8 cellular contexts compared by ENCODE assay signal in the genomic region with DNA sequence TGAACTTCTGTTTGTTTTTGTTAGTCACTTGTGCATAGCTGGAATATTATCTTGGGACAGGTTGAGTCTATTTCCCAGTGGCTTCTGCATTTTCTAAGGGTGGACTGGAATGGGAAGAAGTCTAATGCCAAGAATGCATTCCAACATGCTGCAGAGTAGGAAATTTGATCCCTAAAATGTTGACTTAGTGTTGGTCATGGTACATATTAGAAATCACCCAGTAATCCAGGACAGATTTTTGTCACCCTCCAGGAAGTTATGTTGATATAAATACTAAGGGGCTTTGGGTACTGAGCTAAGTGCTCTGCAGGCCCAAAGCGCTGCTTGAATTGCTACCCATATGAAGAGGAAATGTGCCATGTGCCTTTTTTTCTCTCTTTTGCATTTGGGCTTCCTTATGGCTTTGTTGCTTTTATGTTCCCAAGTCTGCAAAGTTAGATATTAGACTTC. TPM values are rescaled to one million over a fixed set of nuclear protein-coding genes. Genes with fewer than 3 reads are reported as not detected.
DNase-seq lines count a peak whose midpoint lies in the region; ATAC-seq, FAIRE-seq and TF ChIP-seq lines count a peak whose summit lies in the region.

No MANE protein-coding gene starts in this region.

- peak; percentile 16 to 63; a peak in 2 of 5 replicates for TF ChIP-seq EP300 in A549 (IDR thresholded peaks at IDR 0.05)

- intact Hi-C loops in ascending aorta (cut with DNase I) (loop anchor here (2.0 kb wide), 1 partner anchor 17 kb away; no protein-coding TSS in a partner anchor), right lobe of liver (cut with DNase I) (loop anchor here (10.0 kb wide), 2 partner anchors 69 to 79 kb away; partner anchors contain the start of gene PIGV (in 1 of the 2))

- 0 out of 5 replicates have a peak, but pooled peaks of 1 of the 2 experiments have one; percentile 19 for TF ChIP-seq RAD21 in A549 (conservative IDR thresholded peaks at IDR 0.05 in 1 of 2, IDR thresholded peaks at IDR 0.05 in 1 of 2)

- CTCF ChIA-PET in A549 (lab: Yijun Ruan, JAX) = interaction anchor here (1.5 to 4.0 kb wide), 3 partner anchors 28 to 103 kb away, joined by 5 to 15 read pairs (median 6); no protein-coding TSS in a partner anchor

- no peak for TF ChIP-seq CTCF in A549 (IDR thresholded peaks at IDR 0.05)
- no peak for TF ChIP-seq CTCF in ascending aorta (IDR thresholded peaks at IDR 0.05)
- no peak for TF ChIP-seq CTCF in right lobe of liver (IDR thresholded peaks at IDR 0.05)

- H3K27ac ChIP-seq in A549 (peak overlapping the region; percentile 81 to 93), ascending aorta (peak overlapping the region; percentile 62 to 81), right lobe of liver (peak overlapping the region; percentile 62 to 84 (median 82))

- no peak for FAIRE-seq in A549 (lab: Jason Lieb, UNC)
- FAIRE-seq in H54 (lab: Jason Lieb, UNC) = peak; percentile 84

- POLR2A ChIA-PET in A549 (lab: Yijun Ruan, JAX) = interaction anchor here (0.6 to 1.5 kb wide), 5 partner anchors 9 to 159 kb away, joined by 3 to 18 read pairs (median 3); partner anchors contain the start of gene PIGV

- TF ChIP-seq POLR2A in A549 (IDR thresholded peaks at IDR 0.05; ENCODE audit: low read length) = no peak
- no peak for TF ChIP-seq POLR2A in H54 (IDR thresholded peaks at IDR 0.05; ENCODE audit: low read depth, low read length)
- TF ChIP-seq POLR2A in right lobe of liver (IDR thresholded peaks at IDR 0.05) = no peak

- peak; percentile 91 to 94 for ATAC-seq in A549
- peak; percentile 40 to 70 (median 53) for ATAC-seq in right lobe of liver
- ATAC-seq in GM19023 (IDR thresholded peaks at IDR 0.05; ENCODE audit: unreplicated experiment) = no peak

- H3K4me1 ChIP-seq in A549 (peaks cover 77% of the 10 kb centered on the region), ascending aorta (peaks cover 26 to 81% of the 10 kb centered on the region in 2 donors), right lobe of liver (peaks cover 0 to 64% (median 29%) of the 10 kb centered on the region in 4 donors)

- DNase-seq in A549 (ENCODE audit: low read depth in 1 of 2, low spot score in 1 of 2) = peak; percentile 72 to 90
- DNase-seq in H54 (ENCODE audit: insufficient read length, low spot score) = no peak
- no peak for DNase-seq in ascending aorta (ENCODE audit: low spot score in 2 of 2)
- DNase-seq in right lobe of liver = no peak
- DNase-seq in NOMO-1 treated with DMSO at 0.1 percent for 48 hours (lab: John Stamatoyannopoulos, UW; ENCODE audit: unreplicated experiment) = no peak
- DNase-seq in nucleus accumbens (lab: John Stamatoyannopoulos, UW) = no peak
- DNase-seq in GOT3 (lab: John Stamatoyannopoulos, UW) = no peak

- H3K27me3 ChIP-seq in ascending aorta (no peaks in the 10 kb centered on the region), right lobe of liver (no peaks in the 10 kb centered on the region)

- H3K36me3 ChIP-seq in ascending aorta (peaks cover 0 to 4% of the 10 kb centered on the region in 2 donors), right lobe of liver (no peaks in the 10 kb centered on the region)

- WGBS in A549 (ENCODE audit: missing lambda C conversion rate) = 0% methylated on average over 1 of the region's 1 CpG
- 67% methylated on average over 1 of the region's 1 CpG for WGBS in right lobe of liver (ENCODE audit: insufficient coverage, low coverage, low lambda C conversion rate, missing lambda C conversion rate)

- peak overlapping the region; percentile 94 for H3K4me2 ChIP-seq in A549

- H3K9me3 ChIP-seq in A549 (no peaks in the 10 kb centered on the region), ascending aorta (no peaks in the 10 kb centered on the region), right lobe of liver (no peaks in the 10 kb centered on the region)

- no peak overlapping the region; the same call in 2 of the 3 replicates for H3K4me3 ChIP-seq in A549
- peak overlapping the region; percentile 3 to 39 for H3K4me3 ChIP-seq in ascending aorta
- H3K4me3 ChIP-seq in right lobe of liver = peak overlapping the region in 1 of 3 donors; percentile 16

TF ChIP-seq in A549, 52 proteins besides CTCF, POLR2A, EP300 and RAD21 (continues in another document):
- no peak for TF ChIP-seq HES2 (IDR thresholded peaks at IDR 0.05)
- TF ChIP-seq FOSB (CRISPR knock-in tag; IDR thresholded peaks at IDR 0.05) = no peak
- no peak for TF ChIP-seq CHD4 (IDR thresholded peaks at IDR 0.05; ENCODE audit: borderline replicate concordance)
- TF ChIP-seq BHLHE40 (IDR thresholded peaks at IDR 0.05; ENCODE audit: low read depth, low read length) = no peak
- TF ChIP-seq GATA3 (IDR thresholded peaks at IDR 0.05; ENCODE audit: borderline replicate concordance) = peak; percentile 80; the same call in 1 of the 2 replicates
- no peak for TF ChIP-seq RCOR1 (IDR thresholded peaks at IDR 0.05; ENCODE audit: low read depth, low read length)
- no peak for TF ChIP-seq CHD2 (IDR thresholded peaks at IDR 0.05; ENCODE audit: low read length, partially characterized antibody)
- TF ChIP-seq HOXB5 (CRISPR knock-in tag; IDR thresholded peaks at IDR 0.05) = no peak
- TF ChIP-seq, protein P1, sequence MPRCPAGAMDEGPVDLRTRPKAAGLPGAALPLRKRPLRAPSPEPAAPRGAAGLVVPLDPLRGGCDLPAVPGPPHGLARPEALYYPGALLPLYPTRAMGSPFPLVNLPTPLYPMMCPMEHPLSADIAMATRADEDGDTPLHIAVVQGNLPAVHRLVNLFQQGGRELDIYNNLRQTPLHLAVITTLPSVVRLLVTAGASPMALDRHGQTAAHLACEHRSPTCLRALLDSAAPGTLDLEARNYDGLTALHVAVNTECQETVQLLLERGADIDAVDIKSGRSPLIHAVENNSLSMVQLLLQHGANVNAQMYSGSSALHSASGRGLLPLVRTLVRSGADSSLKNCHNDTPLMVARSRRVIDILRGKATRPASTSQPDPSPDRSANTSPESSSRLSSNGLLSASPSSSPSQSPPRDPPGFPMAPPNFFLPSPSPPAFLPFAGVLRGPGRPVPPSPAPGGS (IDR thresholded peaks at IDR 0.05) = 0 out of 3 replicates have a peak, but pooled peaks have one; percentile 47
- TF ChIP-seq MAX (IDR thresholded peaks at IDR 0.05) = peak; percentile 60
- TF ChIP-seq JUN (IDR thresholded peaks at IDR 0.05) = peak; percentile 63 to 85; a peak in 2 of 5 replicates
- no peak for TF ChIP-seq FOXS1 (CRISPR knock-in tag; IDR thresholded peaks at IDR 0.05)
- no peak for TF ChIP-seq MAZ (IDR thresholded peaks at IDR 0.05; ENCODE audit: borderline replicate concordance, low read depth, low read length)
- no peak for TF ChIP-seq NPAS2 (CRISPR knock-in tag; IDR thresholded peaks at IDR 0.05; ENCODE audit: borderline replicate concordance)
- TF ChIP-seq RFX5 (IDR thresholded peaks at IDR 0.05) = no peak
- TF ChIP-seq, protein P2, sequence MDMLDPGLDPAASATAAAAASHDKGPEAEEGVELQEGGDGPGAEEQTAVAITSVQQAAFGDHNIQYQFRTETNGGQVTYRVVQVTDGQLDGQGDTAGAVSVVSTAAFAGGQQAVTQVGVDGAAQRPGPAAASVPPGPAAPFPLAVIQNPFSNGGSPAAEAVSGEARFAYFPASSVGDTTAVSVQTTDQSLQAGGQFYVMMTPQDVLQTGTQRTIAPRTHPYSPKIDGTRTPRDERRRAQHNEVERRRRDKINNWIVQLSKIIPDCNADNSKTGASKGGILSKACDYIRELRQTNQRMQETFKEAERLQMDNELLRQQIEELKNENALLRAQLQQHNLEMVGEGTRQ (IDR thresholded peaks at IDR 0.05) = no peak
- no peak for TF ChIP-seq KDM5A (IDR thresholded peaks at IDR 0.05)
- TF ChIP-seq PHF8 (IDR thresholded peaks at IDR 0.05; ENCODE audit: borderline replicate concordance, low read depth) = no peak
- TF ChIP-seq, protein P3, sequence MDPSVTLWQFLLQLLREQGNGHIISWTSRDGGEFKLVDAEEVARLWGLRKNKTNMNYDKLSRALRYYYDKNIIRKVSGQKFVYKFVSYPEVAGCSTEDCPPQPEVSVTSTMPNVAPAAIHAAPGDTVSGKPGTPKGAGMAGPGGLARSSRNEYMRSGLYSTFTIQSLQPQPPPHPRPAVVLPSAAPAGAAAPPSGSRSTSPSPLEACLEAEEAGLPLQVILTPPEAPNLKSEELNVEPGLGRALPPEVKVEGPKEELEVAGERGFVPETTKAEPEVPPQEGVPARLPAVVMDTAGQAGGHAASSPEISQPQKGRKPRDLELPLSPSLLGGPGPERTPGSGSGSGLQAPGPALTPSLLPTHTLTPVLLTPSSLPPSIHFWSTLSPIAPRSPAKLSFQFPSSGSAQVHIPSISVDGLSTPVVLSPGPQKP (IDR thresholded peaks at IDR 0.05; ENCODE audit: low read depth, low read length) = no peak
- no peak for TF ChIP-seq TFCP2L1 (CRISPR knock-in tag; IDR thresholded peaks at IDR 0.05)
- TF ChIP-seq ZFP36 (IDR thresholded peaks at IDR 0.05; ENCODE audit: borderline replicate concordance, partially characterized antibody) = no peak
- no peak for TF ChIP-seq MYC (IDR thresholded peaks at IDR 0.05; ENCODE audit: borderline replicate concordance, low read length)

RNA-seq across cellular contexts. Expression of gene ARID1A, which starts 10.0 kb away (rescaled TPM):
- 17.4 and 23.9 TPM in 2 replicates for polyA plus RNA-seq in A549 (2011; rRNA removed)
- polyA plus RNA-seq in A549 (2012; cell fraction: cytosol; rRNA removed) = 29.6 and 37.4 TPM in 2 replicates
- 71.0 and 103 TPM in 2 replicates for polyA plus RNA-seq in A549 (2012; cell fraction: nucleus; rRNA removed)
- 21.4 to 24.1 TPM (median 22.4 TPM) in 3 replicates for polyA plus RNA-seq in A549 (2017; fragmentation: RNase III; extraction: RNeasy Plus Mini Kit Qiagen cat#74134 plus additional on column Dnase treatment)
- 40.8 and 48.3 TPM in 2 replicates for polyA minus RNA-seq in A549 (2011; rRNA and poly(A)+ RNA removed)
- total RNA-seq in ascending aorta = 104 TPM
- 10 to 100 TPM; 22.2 to 36.4 (median 29.4) TPM for total RNA-seq in right lobe of liver

Comparison
In these comparisons a context has a peak if more than half of its experiments do, and no peak if none do; other contexts are left out.
1. DNase-seq: peak in A549 (2 of 2); none in H54 (single experiment), ascending aorta (0 of 2), right lobe of liver (0 of 3), NOMO-1 treated with DMSO at 0.1 percent for 48 hours (single experiment), nucleus accumbens (0 of 56) and GOT3 (single experiment).
2. Peak in every context shown above with its lines, with median percentiles within 50 percentile points of each other: H3K27ac ChIP-seq.